In genomic region chr5:77181173-77181572, GRCh38 we compare ENCODE assay signal across 17 cellular contexts. TPM values are rescaled to one million over a fixed set of nuclear protein-coding genes. Genes with fewer than 3 reads are reported as not detected.
DNase-seq lines count a peak whose midpoint lies in the region; ATAC-seq and TF ChIP-seq lines count a peak whose summit lies in the region.
"Had no signal": no experiment of that assay in that cellular context is flagged by ENCODE, and none has a peak within 500 bp of the region (broad histone marks: within the 10 kb centered on the region; RNA-seq: fewer than 3 reads in every experiment).

No MANE protein-coding gene starts in this region.

- H3K27ac Mint-ChIP-seq in activated CD4-positive, alpha-beta T cell treated with anti-CD3 and anti-CD28 coated beads, Interleukin-2, amount 10 ng/mL, durations not matched to agents 24 days and 14 days = no peak overlapping the region
- H3K27ac Mint-ChIP-seq: activated T-helper 2 cell treated with anti-CD3 and anti-CD28 coated beads, Interferon-gamma antibody, Interleukin-2, Interleukin-4, amounts not matched to agents 10 μg/mL and 5 μg/mL and 100 μg/mL, durations not matched to agents 14 hours and 24 hours and 36 hours; immature natural killer cell; T-helper 1 cell treated with Interleukin-12 subunit alpha and Interleukin-12 subunit beta and Interleukin-4 antibody, amounts not matched to agents 30 μg/mL and 1 μg/mL, for 36 hours had no signal

- no peaks in the 10 kb centered on the region for H3K9me3 Mint-ChIP-seq in activated CD4-positive, alpha-beta T cell treated with anti-CD3 and anti-CD28 coated beads, Interleukin-2, amount 10 ng/mL, durations not matched to agents 24 days and 14 days
- H3K9me3 Mint-ChIP-seq: activated T-helper 2 cell treated with anti-CD3 and anti-CD28 coated beads, Interferon-gamma antibody, Interleukin-2, Interleukin-4, amounts not matched to agents 10 μg/mL and 5 μg/mL and 100 μg/mL, durations not matched to agents 14 hours and 24 hours and 36 hours; central memory CD8-positive, alpha-beta T cell; immature natural killer cell; T-helper 1 cell treated with Interleukin-12 subunit alpha and Interleukin-12 subunit beta and Interleukin-4 antibody, amounts not matched to agents 30 μg/mL and 1 μg/mL, for 36 hours had no signal

- H3K4me3 Mint-ChIP-seq in activated CD4-positive, alpha-beta T cell treated with anti-CD3 and anti-CD28 coated beads, Interleukin-2, amount 10 ng/mL, durations not matched to agents 24 days and 14 days = no peak overlapping the region
- H3K4me3 Mint-ChIP-seq: central memory CD8-positive, alpha-beta T cell; immature natural killer cell; T-helper 1 cell treated with Interleukin-12 subunit alpha and Interleukin-12 subunit beta and Interleukin-4 antibody, amounts not matched to agents 30 μg/mL and 1 μg/mL, for 36 hours had no signal

- H3K27ac ChIP-seq in coronary artery = peak overlapping the region in 1 of 2 donors; percentile 68
- H3K27ac ChIP-seq in mesendoderm (ENCODE audit: low read depth, low read length) = no peak overlapping the region
- H3K27ac ChIP-seq in thoracic aorta = peak overlapping the region; percentile 74 to 76
- H3K27ac ChIP-seq: skin epidermis, transverse colon had no signal

- no peaks in the 10 kb centered on the region for H3K9me3 ChIP-seq in thoracic aorta
- H3K9me3 ChIP-seq: transverse colon had no signal

- H3K27me3 Mint-ChIP-seq in activated CD4-positive, alpha-beta T cell treated with anti-CD3 and anti-CD28 coated beads, Interleukin-2, amount 10 ng/mL, durations not matched to agents 24 days and 14 days = peaks cover 42% of the 10 kb centered on the region

- no peak overlapping the region for H2BK5ac ChIP-seq in mesendoderm (ENCODE audit: low read length)

- H3K36me3 ChIP-seq in mesendoderm (ENCODE audit: control insufficient read depth, insufficient read depth, low read length) (no peaks in the 10 kb centered on the region), thoracic aorta (no peaks in the 10 kb centered on the region)
- H3K36me3 ChIP-seq: transverse colon had no signal

- H3K79me2 ChIP-seq in mesendoderm (ENCODE audit: control insufficient read depth, insufficient read depth, low read length) = no peaks in the 10 kb centered on the region

- H3K4me1 ChIP-seq in mesendoderm (ENCODE audit: control insufficient read depth, low read depth, low read length) (no peaks in the 10 kb centered on the region), thoracic aorta (ENCODE audit: control insufficient read depth in 1 of 2, low read depth in 2 of 2) (peaks cover 5 to 30% of the 10 kb centered on the region in 2 donors)

- H3K18ac ChIP-seq in mesendoderm (ENCODE audit: low read length) = no peak overlapping the region

- no peak overlapping the region for H2AK5ac ChIP-seq in mesendoderm (ENCODE audit: low read length)

- peak overlapping the region; percentile 15 for H3K56ac ChIP-seq in mesendoderm (ENCODE audit: low read length)

- peak overlapping the region; percentile 61 for H3K4me2 ChIP-seq in mesendoderm (ENCODE audit: low read length)

- DNase-seq in activated CD4-positive, alpha-beta T cell treated with anti-CD3 and anti-CD28 coated beads, Interleukin-2, amount 10 ng/mL, durations not matched to agents 24 days and 14 days = peak; percentile 40
- DNase-seq in activated CD4-positive, alpha-beta T cell treated with anti-CD3 and anti-CD28 coated beads for 1 hour = no peak
- DNase-seq in coronary artery (ENCODE audit: low spot score) = no peak
- DNase-seq in mesendoderm = no peak
- no peak for DNase-seq in thoracic aorta (ENCODE audit: low spot score)
- DNase-seq in NAMALWA (ENCODE audit: low spot score) = no peak
- DNase-seq in omental fat pad (ENCODE audit: low spot score) = no peak
- DNase-seq in DMS153 (lab: John Stamatoyannopoulos, UW) = no peak
- DNase-seq: activated CD4-positive, alpha-beta T cell treated with anti-CD3 and anti-CD28 coated beads, Interleukin-2, amount 50 U/mL, for 48 hours; immature natural killer cell; NCI-H1092; transverse colon had no signal

- no peak overlapping the region for H3K23ac ChIP-seq in mesendoderm (ENCODE audit: low read length)

- H3K27me3 ChIP-seq in mesendoderm (ENCODE audit: insufficient read depth, low read length, poor library complexity) (peaks cover 16% of the 10 kb centered on the region), thoracic aorta (replicated peaks; ENCODE audit: insufficient read depth) (no peaks in the 10 kb centered on the region)

- H3K4me1 Mint-ChIP-seq in activated CD4-positive, alpha-beta T cell treated with anti-CD3 and anti-CD28 coated beads, Interleukin-2, amount 10 ng/mL, durations not matched to agents 24 days and 14 days = no peaks in the 10 kb centered on the region
- H3K4me1 Mint-ChIP-seq: central memory CD8-positive, alpha-beta T cell; immature natural killer cell had no signal

- no peaks in the 10 kb centered on the region for H3K36me3 Mint-ChIP-seq in activated CD4-positive, alpha-beta T cell treated with anti-CD3 and anti-CD28 coated beads, Interleukin-2, amount 10 ng/mL, durations not matched to agents 24 days and 14 days (ENCODE audit: low read depth)
- H3K36me3 Mint-ChIP-seq: immature natural killer cell had no signal

- no CpG with 5 or more reads among the region's 15 CpGs for WGBS in mesendoderm (ENCODE audit: extremely low coverage, insufficient coverage, low lambda C conversion rate)

- H2BK15ac ChIP-seq in mesendoderm (replicated peaks; ENCODE audit: low read depth) = no peak overlapping the region

- intact Hi-C loops in activated CD4-positive, alpha-beta T cell treated with anti-CD3 and anti-CD28 coated beads, Interleukin-2, amount 10 ng/mL, durations not matched to agents 24 days and 14 days (cut with micrococcal nuclease) = no loop called here

- no peak overlapping the region for H2BK120ac ChIP-seq in mesendoderm (ENCODE audit: low read depth, low read length)

- H3K9ac ChIP-seq in mesendoderm (ENCODE audit: low read length) = no peak overlapping the region

- ATAC-seq in thoracic aorta (ENCODE audit: insufficient number of reproducible peaks, low FRiP score, low read depth) (no peak), omental fat pad (ENCODE audit: low FRiP score) (no peak)

- H3K4me3 ChIP-seq in coronary artery (peak overlapping the region; percentile 68), mesendoderm (ENCODE audit: low read length) (no peak overlapping the region), thoracic aorta (peak overlapping the region; percentile 86)

- no peak overlapping the region for H4K5ac ChIP-seq in mesendoderm (ENCODE audit: low read length)

- no peak overlapping the region for H4K8ac ChIP-seq in mesendoderm (ENCODE audit: low read depth, low read length)

- TF ChIP-seq CTCF in coronary artery (IDR thresholded peaks at IDR 0.05) = no peak
- TF ChIP-seq CTCF in thoracic aorta (IDR thresholded peaks at IDR 0.05) = no peak
- TF ChIP-seq CTCF in omental fat pad (IDR thresholded peaks at IDR 0.05) = no peak

- no peaks in the 10 kb centered on the region for H3K79me1 ChIP-seq in mesendoderm (ENCODE audit: low read length)

- no peak overlapping the region for H3K4ac ChIP-seq in mesendoderm (ENCODE audit: low read depth, low read length)

RNA-seq across cellular contexts. Expression of gene PDE8B, which starts 29.3 kb away (rescaled TPM):
- 0.17 and 0.19 TPM in 2 replicates for total RNA-seq in activated CD4-positive, alpha-beta T cell treated with anti-CD3 and anti-CD28 coated beads, Interleukin-2, amount 10 ng/mL, durations not matched to agents 24 days and 14 days
- 0.08 TPM for polyA plus RNA-seq in mesendoderm (2013, experiment 1 of 2)
- polyA plus RNA-seq in mesendoderm (2013, experiment 2 of 2) = 0.15 TPM
- 10 to 100 TPM; 22.7 to 59.8 TPM for total RNA-seq in thoracic aorta
- total RNA-seq in omental fat pad = 10 to 100 TPM; 20.5 to 53.1 (median 36.9) TPM
- total RNA-seq: myocyte had no signal

Comparison
In these comparisons a context has a peak if more than half of its experiments do, and no peak if none do; other contexts are left out.
1. RNA of gene PDE8B, which starts 29.3 kb away (total RNA-seq): 22.7 to 59.8 TPM in thoracic aorta and 20.5 to 53.1 TPM in omental fat pad; 0.17 to 0.19 TPM in activated CD4-positive, alpha-beta T cell treated with anti-CD3 and anti-CD28 coated beads, Interleukin-2, amount 10 ng/mL, durations not matched to agents 24 days and 14 days; every median in the first group is over 10 times any median in the second.